Comparison of ENCODE assay signal across 13 cellular contexts in the genomic region with DNA sequence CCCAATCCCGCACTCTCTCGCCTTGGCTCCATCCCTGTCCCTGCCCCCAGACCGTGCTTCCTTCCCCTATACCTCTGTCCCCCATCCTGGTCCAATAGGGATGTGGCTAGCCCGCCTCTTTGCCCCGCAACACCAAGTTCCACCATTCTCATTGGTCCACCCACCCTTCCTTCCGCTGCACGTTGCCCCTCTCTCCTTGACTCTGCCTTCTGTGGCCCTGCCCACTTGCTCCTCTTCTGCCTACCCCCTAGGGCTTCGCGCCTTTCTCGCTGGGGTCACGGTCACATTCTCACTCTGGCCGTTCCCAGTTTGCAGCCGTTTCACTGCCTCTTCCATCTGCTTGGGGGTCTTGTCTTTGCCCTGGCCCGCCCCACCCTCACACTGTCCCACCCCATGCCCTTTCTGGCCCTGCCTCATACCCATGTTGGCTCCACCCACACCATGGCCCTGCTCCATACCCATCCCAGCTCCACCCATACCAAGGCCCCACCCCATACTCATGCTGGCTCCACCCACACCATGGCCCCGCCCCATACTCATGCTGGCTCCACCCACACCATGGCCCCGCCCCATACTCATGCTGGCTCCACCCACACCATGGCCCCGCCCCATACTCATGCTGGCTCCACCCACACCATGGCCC. TPM values are rescaled to one million over a fixed set of nuclear protein-coding genes. Genes with fewer than 3 reads are reported as not detected.
DNase-seq lines count a peak whose midpoint lies in the region; ATAC-seq, FAIRE-seq and TF ChIP-seq lines count a peak whose summit lies in the region.
"Had no signal": no experiment of that assay in that cellular context is flagged by ENCODE, and none has a peak within 500 bp of the region (broad histone marks: within the 10 kb centered on the region; RNA-seq: fewer than 3 reads in every experiment).

No MANE protein-coding gene starts in this region.

- FAIRE-seq in GM12891 (lab: Jason Lieb, UNC), result no peak

- H3K27me3 Mint-ChIP-seq in activated T-helper 17 cell treated with anti-CD3 and anti-CD28 coated beads, Interleukin-2, amount 50 U/mL, for 72 hours, result no peaks in the 10 kb centered on the region

- H3K36me3 ChIP-seq in MG63, result no peaks in the 10 kb centered on the region

- no peaks in the 10 kb centered on the region for H3K9me3 ChIP-seq in MG63

- peaks cover 2% of the 10 kb centered on the region for H3K36me3 Mint-ChIP-seq in activated T-helper 17 cell treated with anti-CD3 and anti-CD28 coated beads, Interleukin-2, amount 50 U/mL, for 72 hours (ENCODE audit: low read depth)

- no peaks in the 10 kb centered on the region for H3K9me3 Mint-ChIP-seq in activated T-helper 17 cell treated with anti-CD3 and anti-CD28 coated beads, Interleukin-2, amount 50 U/mL, for 72 hours

- no peak overlapping the region for H3K4me3 ChIP-seq in MG63
- H3K4me3 ChIP-seq: smooth muscle cell had no signal

- no peak for TF ChIP-seq CTCF in 22Rv1 (IDR thresholded peaks at IDR 0.05)
- TF ChIP-seq CTCF in GM20000 (IDR thresholded peaks at IDR 0.05; ENCODE audit: extremely low read depth, missing control alignments), result no peak

- no peak overlapping the region for H3K4me3 Mint-ChIP-seq in activated T-helper 17 cell treated with anti-CD3 and anti-CD28 coated beads, Interleukin-2, amount 50 U/mL, for 72 hours

- peak overlapping the region; percentile 27; the same call in 1 of the 2 replicates for H3K27ac ChIP-seq in 22Rv1

- DNase-seq in GM20000 (ENCODE audit: low spot score) (peak; percentile 75), MG63 (no peak), GM12891 (ENCODE audit: insufficient read length, low spot score) (no peak)
- DNase-seq: AML-193, GF-D8, NCI-H146, posterior cingulate gyrus had no signal

- peak; percentile 25 for ATAC-seq in activated T-helper 17 cell treated with anti-CD3 and anti-CD28 coated beads, Interleukin-2, amount 50 U/mL, for 72 hours (replicated peaks)
- ATAC-seq in HG02840 (IDR thresholded peaks at IDR 0.05; ENCODE audit: low FRiP score, unreplicated experiment), result no peak

- TF ChIP-seq POLR2A in GM12891 (IDR thresholded peaks at IDR 0.05; ENCODE audit: low read depth, low read length), result no peak

- H3K27ac Mint-ChIP-seq in activated T-helper 17 cell treated with anti-CD3 and anti-CD28 coated beads, Interleukin-2, amount 50 U/mL, for 72 hours, result no peak overlapping the region
- H3K27ac Mint-ChIP-seq: activated naive CD4-positive, alpha-beta T cell treated with anti-CD3 and anti-CD28 coated beads, Interleukin-2, amount 50 U/mL, for 72 hours had no signal

- H3K4me1 Mint-ChIP-seq in activated T-helper 17 cell treated with anti-CD3 and anti-CD28 coated beads, Interleukin-2, amount 50 U/mL, for 72 hours, result peaks cover 6% of the 10 kb centered on the region

- H3K27me3 ChIP-seq in MG63, result no peaks in the 10 kb centered on the region

TF ChIP-seq in GM12891, 5 proteins besides CTCF, POLR2A, EP300 and RAD21:
- TF ChIP-seq POU2F2 (IDR thresholded peaks at IDR 0.05; ENCODE audit: low read depth, low read length) (no peak), SPI1 (IDR thresholded peaks at IDR 0.05; ENCODE audit: low read depth, low read length) (no peak), TAF1 (IDR thresholded peaks at IDR 0.05; ENCODE audit: low read depth, low read length) (no peak), POLR2AphosphoS5 (IDR thresholded peaks at IDR 0.05; ENCODE audit: low read depth, low read length) (no peak), PAX5 (IDR thresholded peaks at IDR 0.05; ENCODE audit: insufficient read depth, low read length, severe bottlenecking) (no peak)

RNA-seq across cellular contexts. Expression of a gene that starts 4.5 kb away (rescaled TPM):
- total RNA-seq in activated T-helper 17 cell treated with anti-CD3 and anti-CD28 coated beads, Interleukin-2, amount 50 U/mL, for 72 hours, result 100 to 1,000 TPM; 211 to 310 TPM
- not detected in 2 replicates for total RNA-seq in MG63 (2014; rRNA removed; shearing (Covaris generic); ENCODE audit: low replicate concordance)
- 71.9 TPM for polyA plus RNA-seq in GM12891 (2012; ENCODE audit: low read depth, missing spikeins)

RNA-seq across cellular contexts. Expression of a gene that starts 22.6 kb away (rescaled TPM):
- total RNA-seq in activated T-helper 17 cell treated with anti-CD3 and anti-CD28 coated beads, Interleukin-2, amount 50 U/mL, for 72 hours, result 10 to 100 TPM; 21.8 to 31.2 TPM
- total RNA-seq in MG63 (2014; rRNA removed; shearing (Covaris generic); ENCODE audit: low replicate concordance), result 0.26 and 4.3 TPM in 2 replicates
- 13.2 TPM for polyA plus RNA-seq in GM12891 (2012; ENCODE audit: low read depth, missing spikeins)

RNA-seq across cellular contexts. Expression of a gene that starts 32.7 kb away (rescaled TPM):
- total RNA-seq in activated T-helper 17 cell treated with anti-CD3 and anti-CD28 coated beads, Interleukin-2, amount 50 U/mL, for 72 hours, result 100 to 1,000 TPM; 155 to 248 TPM
- 128 and 157 TPM in 2 replicates for total RNA-seq in MG63 (2014; rRNA removed; shearing (Covaris generic); ENCODE audit: low replicate concordance)
- polyA plus RNA-seq in GM12891 (2012; ENCODE audit: low read depth, missing spikeins), result 196 TPM

RNA-seq across cellular contexts. Expression of a gene that starts 36.1 kb away (rescaled TPM):
- total RNA-seq in activated T-helper 17 cell treated with anti-CD3 and anti-CD28 coated beads, Interleukin-2, amount 50 U/mL, for 72 hours, result 100 to 1,000 TPM; 152 to 246 TPM
- total RNA-seq in MG63 (2014; rRNA removed; shearing (Covaris generic); ENCODE audit: low replicate concordance), result 52.7 and 84.9 TPM in 2 replicates
- 101 TPM for polyA plus RNA-seq in GM12891 (2012; ENCODE audit: low read depth, missing spikeins)

RNA-seq across cellular contexts. Expression of a gene that starts 41.2 kb away (rescaled TPM):
- not detected for total RNA-seq in activated T-helper 17 cell treated with anti-CD3 and anti-CD28 coated beads, Interleukin-2, amount 50 U/mL, for 72 hours
- total RNA-seq in MG63 (2014; rRNA removed; shearing (Covaris generic); ENCODE audit: low replicate concordance), result not detected in 2 replicates
- polyA plus RNA-seq in GM12891 (2012; ENCODE audit: low read depth, missing spikeins), result not detected
- total RNA-seq: activated naive CD4-positive, alpha-beta T cell treated with anti-CD3 and anti-CD28 coated beads, Interleukin-2, amount 50 U/mL, for 72 hours; LHCN-M2; smooth muscle cell had no signal
- polyA plus RNA-seq: smooth muscle cell had no signal

Comparison
In these comparisons a context has a peak if more than half of its experiments do, and no peak if none do; other contexts are left out.
1. RNA of a gene that starts 4.5 kb away (total RNA-seq): 211 to 310 TPM in activated T-helper 17 cell treated with anti-CD3 and anti-CD28 coated beads, Interleukin-2, amount 50 U/mL, for 72 hours; not detected in MG63; every median in the first group is over 100 times any median in the second.